Comparison of ENCODE assay signal across 19 cellular contexts in the genomic region with DNA sequence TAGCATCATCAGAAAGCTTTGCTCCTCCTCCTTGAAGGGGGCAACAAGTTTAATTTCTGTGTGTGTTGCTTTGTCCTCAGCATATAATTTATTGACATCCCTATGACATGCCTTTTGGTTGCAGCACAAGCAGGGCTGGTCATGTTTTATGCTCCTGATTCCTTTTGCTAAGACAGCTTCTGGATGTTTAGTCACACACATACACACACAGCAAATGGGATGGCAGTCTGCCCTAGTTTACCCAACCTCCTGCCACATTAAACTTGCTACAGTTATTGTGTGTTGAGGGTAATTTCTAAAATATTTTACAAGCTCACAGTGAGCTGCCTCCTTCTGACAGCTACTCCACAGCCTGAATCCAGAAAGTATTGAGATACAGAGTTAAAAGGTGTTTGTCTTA.
A peak's percentile ranks its signal among the peaks of the same experiment; 100 is the strongest.
DNase-seq lines count a peak whose midpoint lies in the region; ATAC-seq lines count a peak whose summit lies in the region.
"Had no signal": no experiment of that assay in that cellular context is flagged by ENCODE, and none has a peak within 500 bp of the region (broad histone marks: within the 10 kb centered on the region; RNA-seq: fewer than 3 reads in every experiment).

No MANE protein-coding gene starts in this region.

- H3K9ac ChIP-seq in adipocyte (ENCODE audit: low read length) (no peak overlapping the region), mesendoderm (ENCODE audit: low read length) (no peak overlapping the region)
- H3K9ac ChIP-seq: KMS-11 had no signal

- no peak overlapping the region for H2BK15ac ChIP-seq in mesendoderm (replicated peaks; ENCODE audit: low read depth)

- H3K18ac ChIP-seq in mesendoderm (ENCODE audit: low read length): no peak overlapping the region

- H2BK5ac ChIP-seq in mesendoderm (ENCODE audit: low read length): no peak overlapping the region

- DNase-seq in Ammon's horn (ENCODE audit: low spot score) (peak; percentile 25), adipocyte (ENCODE audit: low read depth) (peak; percentile 36), mesendoderm (no peak), stromal cell of bone marrow (ENCODE audit: low read depth) (peak; percentile 68), KG1 (lab: John Stamatoyannopoulos, UW) (no peak), putamen (ENCODE audit: low spot score) (no peak)
- DNase-seq: COR-L47, DMS153, GF-D8, H7, NCI-H1417 treated with DMSO at 0.1 percent for 48 hours, NCI-H1930, NCI-H226, NCI-H524, NCI-H82, OCI-M1, Right ventricle myocardium superior had no signal

- H3K56ac ChIP-seq in mesendoderm (ENCODE audit: low read length): no peak overlapping the region

- H2AK5ac ChIP-seq in mesendoderm (ENCODE audit: low read length): no peak overlapping the region

- H4K8ac ChIP-seq in mesendoderm (ENCODE audit: low read depth, low read length): no peak overlapping the region

- ATAC-seq in HG03045 (IDR thresholded peaks at IDR 0.05; ENCODE audit: unreplicated experiment): no peak

- H3K9me3 ChIP-seq in adipocyte (ENCODE audit: control insufficient read depth, low read length): no peaks in the 10 kb centered on the region

- H3K4ac ChIP-seq in mesendoderm (ENCODE audit: low read depth, low read length): no peak overlapping the region

- no peak overlapping the region for H4K5ac ChIP-seq in mesendoderm (ENCODE audit: low read length)

- no peaks in the 10 kb centered on the region for H3K36me3 ChIP-seq in adipocyte (ENCODE audit: control insufficient read depth, insufficient read depth, low read length, severe bottlenecking)
- H3K36me3 ChIP-seq in mesendoderm (ENCODE audit: control insufficient read depth, insufficient read depth, low read length): no peaks in the 10 kb centered on the region

- no peak overlapping the region for H3K4me3 ChIP-seq in adipocyte (ENCODE audit: low read length)
- no peak overlapping the region for H3K4me3 ChIP-seq in mesendoderm (ENCODE audit: low read length)

- no peak overlapping the region for H2BK120ac ChIP-seq in mesendoderm (ENCODE audit: low read depth, low read length)

- H3K27ac ChIP-seq in mesendoderm (ENCODE audit: low read depth, low read length): no peak overlapping the region
- H3K27ac ChIP-seq: KMS-11 had no signal

- H3K79me2 ChIP-seq in mesendoderm (ENCODE audit: control insufficient read depth, insufficient read depth, low read length): no peaks in the 10 kb centered on the region

- no peaks in the 10 kb centered on the region for H3K79me1 ChIP-seq in mesendoderm (ENCODE audit: low read length)

- peak overlapping the region; percentile 1 for H3K23ac ChIP-seq in mesendoderm (ENCODE audit: low read length)

- H3K27me3 ChIP-seq in adipocyte (replicated peaks; ENCODE audit: control insufficient read depth, insufficient read depth, low read length): no peaks in the 10 kb centered on the region
- no peaks in the 10 kb centered on the region for H3K27me3 ChIP-seq in mesendoderm (ENCODE audit: insufficient read depth, low read length, poor library complexity)

- H3K4me1 ChIP-seq in adipocyte (ENCODE audit: control insufficient read depth, insufficient read depth, low read length) (peaks cover 28% of the 10 kb centered on the region), mesendoderm (ENCODE audit: control insufficient read depth, low read depth, low read length) (no peaks in the 10 kb centered on the region)

- H3K4me2 ChIP-seq in mesendoderm (ENCODE audit: low read length): no peak overlapping the region
- H3K4me2 ChIP-seq: KMS-11 had no signal

Comparison
In these comparisons a context has a peak if more than half of its experiments do, and no peak if none do; other contexts are left out.
1. DNase-seq: peak in Ammon's horn (single experiment), adipocyte (single experiment) and stromal cell of bone marrow (single experiment); none in mesendoderm (single experiment), KG1 (single experiment) and putamen (single experiment).